In genomic region chr11:65491163-65491465, GRCh38 we compare ENCODE assay signal across 9 cellular contexts. TPM values are rescaled to one million over a fixed set of nuclear protein-coding genes. Genes with fewer than 3 reads are reported as not detected.
DNase-seq lines count a peak whose midpoint lies in the region; TF ChIP-seq lines count a peak whose summit lies in the region.
"Had no signal": no experiment of that assay in that cellular context is flagged by ENCODE, and none has a peak within 500 bp of the region (broad histone marks: within the 10 kb centered on the region; RNA-seq: fewer than 3 reads in every experiment).

No MANE protein-coding gene starts in this region.

- no peaks in the 10 kb centered on the region for H3K27me3 Mint-ChIP-seq in CD4-positive, alpha-beta memory T cell

- no peak overlapping the region for H3K4me3 Mint-ChIP-seq in CD4-positive, alpha-beta memory T cell

- CTCF ChIA-PET in A673 (lab: Charles Lee) = no interaction called here
- CTCF ChIA-PET in OCI-LY7 (lab: Charles Lee; ENCODE audit: unreplicated experiment) = interaction anchor here (3.1 kb wide), 1 partner anchor 12 kb away, joined by 15 read pairs; no protein-coding TSS in a partner anchor
- CTCF ChIA-PET in CD4-positive, alpha-beta memory T cell (lab: Charles Lee; ENCODE audit: partially characterized antibody) = interaction anchor here (1.2 to 3.0 kb wide), 4 partner anchors 9 to 75 kb away, joined by 3 to 13 read pairs (median 4); no protein-coding TSS in a partner anchor

- no peaks in the 10 kb centered on the region for H3K36me3 Mint-ChIP-seq in CD4-positive, alpha-beta memory T cell

- H3K9me3 ChIP-seq in A673 (ENCODE audit: low read depth, low read length, poor library complexity, severe bottlenecking) (no peaks in the 10 kb centered on the region), OCI-LY7 (ENCODE audit: low read length) (no peaks in the 10 kb centered on the region), neutrophil (no peaks in the 10 kb centered on the region)
- no peaks in the 10 kb centered on the region for H3K9me3 ChIP-seq in CD4-positive, alpha-beta memory T cell (ENCODE audit: control insufficient read depth in 1 of 2, low read length in 2 of 2)

- peaks cover 5 to 22% (median 14%) of the 10 kb centered on the region in 4 donors for H3K4me1 Mint-ChIP-seq in CD4-positive, alpha-beta memory T cell

- H3K36me3 ChIP-seq in A673 (ENCODE audit: insufficient read depth, low read length, poor library complexity, severe bottlenecking) = no peaks in the 10 kb centered on the region
- no peaks in the 10 kb centered on the region for H3K36me3 ChIP-seq in OCI-LY7 (ENCODE audit: insufficient read depth, low read length)
- no peaks in the 10 kb centered on the region for H3K36me3 ChIP-seq in neutrophil
- H3K36me3 ChIP-seq in CD4-positive, alpha-beta memory T cell (ENCODE audit: insufficient read depth, low read length) = no peaks in the 10 kb centered on the region

- TF ChIP-seq CTCF in A673 (conservative IDR thresholded peaks at IDR 0.05; ENCODE audit: low read depth, low read length) (no peak), OCI-LY7 (conservative IDR thresholded peaks at IDR 0.05; ENCODE audit: low read length) (no peak), neutrophil (IDR thresholded peaks at IDR 0.05) (no peak)

- peak overlapping the region; percentile 73; the same call in 1 of the 2 replicates for H2AFZ ChIP-seq in OCI-LY7 (ENCODE audit: low read length)

- peak overlapping the region; percentile 90 for H3K27ac ChIP-seq in A673 (ENCODE audit: low read depth, low read length, poor library complexity, severe bottlenecking)
- H3K27ac ChIP-seq in OCI-LY7 (ENCODE audit: low read depth, low read length, poor library complexity, severe bottlenecking) = peak overlapping the region; percentile 81
- H3K27ac ChIP-seq in epithelial cell of prostate = peak overlapping the region; percentile 100
- H3K27ac ChIP-seq in neutrophil = peak overlapping the region; percentile 98
- H3K27ac ChIP-seq in CD4-positive, alpha-beta memory T cell (ENCODE audit: low read depth, low read length) = no peak overlapping the region

- DNase-seq in A673 (ENCODE audit: low spot score) (peak; percentile 9), OCI-LY7 (ENCODE audit: low spot score) (no peak), epithelial cell of prostate (ENCODE audit: low read depth, low spot score) (no peak), NCI-H526 (lab: John Stamatoyannopoulos, UW) (no peak), GM19240 (ENCODE audit: insufficient read length, low spot score) (no peak), 8988T (no peak)
- no peak for DNase-seq in CD4-positive, alpha-beta memory T cell
- DNase-seq: activated T-cell treated with anti-CD3 and anti-CD28 coated beads, Interleukin-2, amount 50 U/mL, for 1 hour had no signal

- peaks cover 14% of the 10 kb centered on the region; the same call in 1 of the 2 replicates for H3K79me2 ChIP-seq in OCI-LY7 (ENCODE audit: insufficient read depth, low read depth, low read length)

- intact Hi-C loops in A673 (cut with micrococcal nuclease; ENCODE audit: unreplicated experiment) (no loop called here), OCI-LY7 (cut with micrococcal nuclease; ENCODE audit: unreplicated experiment) (no loop called here)
- intact Hi-C loops in CD4-positive, alpha-beta memory T cell (cut with micrococcal nuclease) = no loop called here

- H3K27ac Mint-ChIP-seq in CD4-positive, alpha-beta memory T cell = peak overlapping the region in 1 of 7 donors; percentile 10

- no peaks in the 10 kb centered on the region for H3K9me2 ChIP-seq in OCI-LY7 (ENCODE audit: insufficient read depth, low read length)

- H3K4me1 ChIP-seq in A673 (ENCODE audit: insufficient read depth, low read length, poor library complexity, severe bottlenecking) (peaks cover 83% of the 10 kb centered on the region), OCI-LY7 (ENCODE audit: insufficient read depth, low read length, poor library complexity, severe bottlenecking) (peaks cover 93% of the 10 kb centered on the region), neutrophil (ENCODE audit: control insufficient read depth in 1 of 2, insufficient read depth in 1 of 2, low read depth in 1 of 2, low read length in 1 of 2) (peaks cover 82 to 85% of the 10 kb centered on the region in 2 experiments)
- peaks cover 11% of the 10 kb centered on the region for H3K4me1 ChIP-seq in CD4-positive, alpha-beta memory T cell (ENCODE audit: insufficient read depth, low read length)

- no peaks in the 10 kb centered on the region for H3K9me3 Mint-ChIP-seq in CD4-positive, alpha-beta memory T cell

- POLR2A ChIA-PET in A673 (lab: Charles Lee; ENCODE audit: low non-redundant PET) (interaction anchor here (0.7 to 2.9 kb wide), 5 partner anchors 9 to 72 kb away, joined by 4 to 17 read pairs (median 8); no protein-coding TSS in a partner anchor), OCI-LY7 (lab: Charles Lee) (interaction anchor here (0.6 to 11.1 kb wide), 7 partner anchors 9 to 71 kb away, joined by 3 to 199 read pairs (median 17); partner anchors contain the start of genes MALAT1 and NEAT1)
- POLR2A ChIA-PET in CD4-positive, alpha-beta memory T cell (lab: Charles Lee; ENCODE audit: partially characterized antibody) = interaction anchor here (10.2 to 27.2 kb wide), 4 partner anchors 8 to 71 kb away, joined by 181 to 3839 read pairs (median 1050); partner anchors contain the start of genes MALAT1 and NEAT1

- H3K4me3 ChIP-seq in A673 (ENCODE audit: low read depth, low read length, poor library complexity, severe bottlenecking) = no peak overlapping the region
- no peak overlapping the region for H3K4me3 ChIP-seq in OCI-LY7 (ENCODE audit: low read depth, low read length, poor library complexity, severe bottlenecking)
- H3K4me3 ChIP-seq in neutrophil (ENCODE audit: low read depth in 1 of 2, low read length in 1 of 2) = no peak overlapping the region
- H3K4me3 ChIP-seq in CD4-positive, alpha-beta memory T cell (ENCODE audit: low read length in 2 of 2) = no peak overlapping the region

- H4K20me1 ChIP-seq in OCI-LY7 (ENCODE audit: insufficient read depth, low read length) = no peaks in the 10 kb centered on the region

- H3K4me2 ChIP-seq in OCI-LY7 (ENCODE audit: low read length) = peak overlapping the region; percentile 61

- no TSS peak for BruUV-seq in A673 (replicated peaks; lab: Mats Ljungman, UMichigan)
- BruUV-seq in OCI-LY7 (replicated peaks; lab: Mats Ljungman, UMichigan) = no TSS peak

- H3K27me3 ChIP-seq in A673 (replicated peaks; ENCODE audit: insufficient read depth, low read depth, low read length, poor library complexity) = no peaks in the 10 kb centered on the region
- no peaks in the 10 kb centered on the region for H3K27me3 ChIP-seq in neutrophil
- H3K27me3 ChIP-seq in CD4-positive, alpha-beta memory T cell (ENCODE audit: insufficient read depth, low read length) = no peaks in the 10 kb centered on the region

RNA-seq across cellular contexts. Expression of gene MALAT1, which starts 7.7 kb away (rescaled TPM):
- total RNA-seq in A673 (2021) (4,586 and 4,701 TPM in 2 replicates), OCI-LY7 (2022) (5,974 and 7,097 TPM in 2 replicates)
- 3,446 and 3,598 TPM in 2 replicates for total RNA-seq in OCI-LY7 (2014; rRNA removed; shearing (Covaris generic))
- total RNA-seq in CD4-positive, alpha-beta memory T cell = over 10,000 TPM; 29,058 to 29,932 TPM
- 1,000 to 10,000 TPM; 2,969 to 3,488 TPM for polyA plus RNA-seq in CD4-positive, alpha-beta memory T cell

RNA-seq across cellular contexts. Expression of gene SCYL1, which starts 33.8 kb away (rescaled TPM):
- total RNA-seq in A673 (2021) (90.6 and 95.7 TPM in 2 replicates), OCI-LY7 (2022) (62.9 and 70.0 TPM in 2 replicates)
- 43.2 and 56.8 TPM in 2 replicates for total RNA-seq in OCI-LY7 (2014; rRNA removed; shearing (Covaris generic))
- 10 to 100 TPM; 72.5 to 81.3 TPM for total RNA-seq in CD4-positive, alpha-beta memory T cell
- 10 to 100 TPM; 22.9 to 40.8 TPM for polyA plus RNA-seq in CD4-positive, alpha-beta memory T cell
